38 cellular contexts compared by ENCODE assay signal in genomic region chr21:44471341-44471740, GRCh38. TPM values are rescaled to one million over a fixed set of nuclear protein-coding genes. Genes with fewer than 3 reads are reported as not detected.
"Had no signal": no experiment of that assay in that cellular context is flagged by ENCODE, and none has a peak within 500 bp of the region (broad histone marks: within the 10 kb centered on the region; RNA-seq: fewer than 3 reads in every experiment).

No MANE protein-coding gene starts in this region.

- H3K9me3 ChIP-seq: MG63 had no signal

- H3K4me3 ChIP-seq: MG63 had no signal

- DNase-seq: Karpas-422, Kasumi-1, MG63, MM.1S, MV-4-11, NCI-H1048, NCI-H1092, NCI-H1092 treated with DMSO at 0.1 percent for 48 hours, NCI-H1105, NCI-H1105 treated with DMSO at 0.1 percent for 48 hours, NCI-H1417, NCI-H1417 treated with DMSO at 0.1 percent for 48 hours, NCI-H1436, NCI-H1436 treated with DMSO at 0.1 percent for 48 hours, NCI-H146, NCI-H1694, NCI-H1694 treated with DMSO at 0.1 percent for 48 hours, NCI-H187, NCI-H187 treated with DMSO at 0.1 percent for 48 hours, NCI-H1930, NCI-H2029, NCI-H2029 treated with DMSO at 0.1 percent for 48 hours, NCI-H2081, NCI-H2081 treated with DMSO at 0.1 percent for 48 hours, NCI-H2107, NCI-H2171, NCI-H2171 treated with DMSO at 0.1 percent for 48 hours, NCI-H2227 treated with DMSO at 0.1 percent for 48 hours, NCI-H226, NCI-H345, NCI-H446, NCI-H446 treated with DMSO at 0.1 percent for 48 hours, NCI-H510A, NCI-H510A treated with DMSO at 0.1 percent for 48 hours, NCI-H524 had no signal

- H3K36me3 ChIP-seq: MG63 had no signal

RNA-seq across cellular contexts. Expression of gene LRRC3, which starts 16.0 kb away (rescaled TPM):
- total RNA-seq: LHCN-M2, M059J, MCF 10A had no signal
